In genomic region chr3:142580061-142580423, GRCh38 we compare ENCODE assay signal across 1 cellular context.
A peak's percentile ranks its signal among the peaks of the same experiment; 100 is the strongest.
TF ChIP-seq lines count a peak whose summit lies in the region.

No MANE protein-coding gene starts in this region.

TF ChIP-seq in K562, 482 proteins besides CTCF, POLR2A, EP300 and RAD21:
- TF ChIP-seq ZNF3 (CRISPR knock-in tag; IDR thresholded peaks at IDR 0.05), result peak; percentile 48; the same call in 1 of the 2 replicates
- TF ChIP-seq FOXJ3 (CRISPR knock-in tag; IDR thresholded peaks at IDR 0.05), result no peak
- TF ChIP-seq SLC30A9 (CRISPR knock-in tag; IDR thresholded peaks at IDR 0.05), result no peak
